In the genomic region with DNA sequence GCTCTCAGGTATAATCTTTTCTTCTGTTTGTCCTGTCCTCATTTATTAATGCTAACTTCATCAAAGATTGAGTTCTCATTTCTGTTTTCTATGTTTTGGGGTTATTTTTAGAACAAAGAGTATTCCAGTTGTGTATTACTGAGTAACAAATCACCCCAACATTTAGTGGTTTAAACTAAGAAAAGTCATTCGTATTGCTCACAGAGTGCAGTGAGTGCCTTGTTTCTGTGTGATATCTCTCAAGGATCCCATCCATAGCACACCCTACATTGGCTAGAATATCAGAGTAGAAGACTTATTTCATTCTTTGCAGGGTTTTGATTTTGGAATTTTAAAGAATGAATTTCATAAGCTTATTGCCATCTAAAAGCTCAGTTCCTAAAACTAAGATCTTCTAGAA, we compare ENCODE assay signal across 17 cellular contexts.
A peak's percentile ranks its signal among the peaks of the same experiment; 100 is the strongest.
DNase-seq lines count a peak whose midpoint lies in the region; ATAC-seq, FAIRE-seq and TF ChIP-seq lines count a peak whose summit lies in the region.
"Had no signal": no experiment of that assay in that cellular context is flagged by ENCODE, and none has a peak within 500 bp of the region (broad histone marks: within the 10 kb centered on the region; RNA-seq: fewer than 3 reads in every experiment).

No MANE protein-coding gene starts in this region.

- ATAC-seq in RWPE2 (ENCODE audit: low read depth): no peak
- ATAC-seq in effector memory CD8-positive, alpha-beta T cell (replicated peaks): no peak
- no peak for ATAC-seq in stimulated activated memory B cell treated with anti-CD40 and anti-IgM and Interleukin-4, amounts not matched to agents 10 μg/mL and 1 μg/mL and 100 μg/mL, for 72 hours

- H3K9ac ChIP-seq in kidney (ENCODE audit: low read length in 2 of 2): no peak overlapping the region

- H3K4me3 ChIP-seq in RWPE2 (ENCODE audit: severe bottlenecking) (no peak overlapping the region), kidney (ENCODE audit: low read length in 2 of 2) (no peak overlapping the region)
- H3K4me3 ChIP-seq: esophagus muscularis mucosa, Peyer's patch, psoas muscle, thoracic aorta had no signal

- intact Hi-C loops in activated naive CD4-positive, alpha-beta T cell treated with anti-CD3 and anti-CD28 coated beads for 36 hours (cut with micrococcal nuclease): loop anchor here (1.0 kb wide), 1 partner anchor 9 kb away; no protein-coding TSS in a partner anchor
- intact Hi-C loops in kidney (cut with DNase I): no loop called here

- TF ChIP-seq CTCF in RWPE2 (IDR thresholded peaks at IDR 0.05; ENCODE audit: poor library complexity, severe bottlenecking) (no peak), kidney (IDR thresholded peaks at IDR 0.05; ENCODE audit: borderline replicate concordance, extremely low read depth, insufficient read depth) (no peak)

- peaks cover 55% of the 10 kb centered on the region for H3K36me3 ChIP-seq in RWPE2 (ENCODE audit: low read depth)
- H3K36me3 ChIP-seq in kidney (ENCODE audit: control insufficient read depth in 1 of 2, insufficient read depth in 2 of 2, low read length in 2 of 2): peaks cover 3 to 7% of the 10 kb centered on the region in 2 donors

- H3K9me3 ChIP-seq in RWPE2 (ENCODE audit: severe bottlenecking): no peaks in the 10 kb centered on the region
- no peaks in the 10 kb centered on the region for H3K9me3 ChIP-seq in kidney (ENCODE audit: control insufficient read depth in 1 of 2, low read length in 2 of 2)
- H3K9me3 ChIP-seq: esophagus muscularis mucosa, Peyer's patch, psoas muscle, thoracic aorta had no signal

- peaks cover 64% of the 10 kb centered on the region for H3K4me1 Mint-ChIP-seq in activated naive CD4-positive, alpha-beta T cell treated with anti-CD3 and anti-CD28 coated beads for 36 hours (ENCODE audit: low read depth)
- peaks cover 13 to 23% of the 10 kb centered on the region in 2 donors for H3K4me1 Mint-ChIP-seq in effector memory CD8-positive, alpha-beta T cell (ENCODE audit: low read depth in 2 of 2)
- peaks cover 30% of the 10 kb centered on the region for H3K4me1 Mint-ChIP-seq in stimulated activated memory B cell treated with anti-CD40 and anti-IgM and Interleukin-4, amounts not matched to agents 10 μg/mL and 1 μg/mL and 100 μg/mL, for 72 hours

- peak overlapping the region; percentile 84 for H3K27ac Mint-ChIP-seq in activated naive CD4-positive, alpha-beta T cell treated with anti-CD3 and anti-CD28 coated beads for 36 hours
- peak overlapping the region; percentile 73 to 85 for H3K27ac Mint-ChIP-seq in effector memory CD8-positive, alpha-beta T cell
- H3K27ac Mint-ChIP-seq in stimulated activated memory B cell treated with anti-CD40 and anti-IgM and Interleukin-4, amounts not matched to agents 10 μg/mL and 1 μg/mL and 100 μg/mL, for 72 hours: peak overlapping the region; percentile 76

- H3K27me3 ChIP-seq in RWPE2 (ENCODE audit: insufficient read depth, poor library complexity, severe bottlenecking): no peaks in the 10 kb centered on the region
- H3K27me3 ChIP-seq: esophagus muscularis mucosa, Peyer's patch had no signal

- H3K27ac ChIP-seq in RWPE2 (ENCODE audit: poor library complexity, severe bottlenecking) (peak overlapping the region; percentile 100), kidney (ENCODE audit: low read depth in 2 of 2, low read length in 2 of 2) (no peak overlapping the region)
- H3K27ac ChIP-seq: esophagus muscularis mucosa, Peyer's patch, psoas muscle, thoracic aorta had no signal

- H3K4me1 ChIP-seq in RWPE2 (ENCODE audit: insufficient read depth, poor library complexity, severe bottlenecking) (peaks cover 24% of the 10 kb centered on the region), kidney (ENCODE audit: control insufficient read depth in 1 of 2, insufficient read depth in 1 of 2, low read depth in 1 of 2, low read length in 2 of 2) (peaks cover 0 to 2% of the 10 kb centered on the region in 2 donors)

- H3K4me3 Mint-ChIP-seq in activated naive CD4-positive, alpha-beta T cell treated with anti-CD3 and anti-CD28 coated beads for 36 hours: no peak overlapping the region
- no peak overlapping the region for H3K4me3 Mint-ChIP-seq in effector memory CD8-positive, alpha-beta T cell
- no peak overlapping the region for H3K4me3 Mint-ChIP-seq in stimulated activated memory B cell treated with anti-CD40 and anti-IgM and Interleukin-4, amounts not matched to agents 10 μg/mL and 1 μg/mL and 100 μg/mL, for 72 hours

- FAIRE-seq in kidney (lab: Jason Lieb, UNC): no peak
- FAIRE-seq: astrocyte had no signal

- peaks cover 52% of the 10 kb centered on the region for H3K36me3 Mint-ChIP-seq in activated naive CD4-positive, alpha-beta T cell treated with anti-CD3 and anti-CD28 coated beads for 36 hours (ENCODE audit: low read depth)
- H3K36me3 Mint-ChIP-seq in effector memory CD8-positive, alpha-beta T cell (ENCODE audit: insufficient read depth): peaks cover 26% of the 10 kb centered on the region
- H3K36me3 Mint-ChIP-seq in stimulated activated memory B cell treated with anti-CD40 and anti-IgM and Interleukin-4, amounts not matched to agents 10 μg/mL and 1 μg/mL and 100 μg/mL, for 72 hours: peaks cover 60% of the 10 kb centered on the region

- H3K27me3 Mint-ChIP-seq in activated naive CD4-positive, alpha-beta T cell treated with anti-CD3 and anti-CD28 coated beads for 36 hours (ENCODE audit: low read depth): no peaks in the 10 kb centered on the region
- no peaks in the 10 kb centered on the region for H3K27me3 Mint-ChIP-seq in effector memory CD8-positive, alpha-beta T cell
- H3K27me3 Mint-ChIP-seq in stimulated activated memory B cell treated with anti-CD40 and anti-IgM and Interleukin-4, amounts not matched to agents 10 μg/mL and 1 μg/mL and 100 μg/mL, for 72 hours: no peaks in the 10 kb centered on the region

- H3K9me3 Mint-ChIP-seq in activated naive CD4-positive, alpha-beta T cell treated with anti-CD3 and anti-CD28 coated beads for 36 hours: peaks cover 7% of the 10 kb centered on the region
- no peaks in the 10 kb centered on the region for H3K9me3 Mint-ChIP-seq in effector memory CD8-positive, alpha-beta T cell
- H3K9me3 Mint-ChIP-seq in stimulated activated memory B cell treated with anti-CD40 and anti-IgM and Interleukin-4, amounts not matched to agents 10 μg/mL and 1 μg/mL and 100 μg/mL, for 72 hours: peaks cover 5% of the 10 kb centered on the region

- CTCF ChIA-PET in activated naive CD4-positive, alpha-beta T cell treated with anti-CD3 and anti-CD28 coated beads for 36 hours (lab: Charles Lee): interaction anchor here (1.0 to 1.9 kb wide), 3 partner anchors 17 to 56 kb away, joined by 3 to 5 read pairs (median 4); no protein-coding TSS in a partner anchor

- DNase-seq in activated naive CD4-positive, alpha-beta T cell treated with anti-CD3 and anti-CD28 coated beads for 36 hours: no peak
- no peak for DNase-seq in activated naive CD4-positive, alpha-beta T cell (lab: John Stamatoyannopoulos, UW)
- DNase-seq in RWPE2 (ENCODE audit: low spot score) (no peak), NCI-H1048 (lab: John Stamatoyannopoulos, UW) (no peak), COLO668 (lab: John Stamatoyannopoulos, UW; ENCODE audit: unreplicated experiment) (no peak), kidney (no peak)
- DNase-seq in effector memory CD8-positive, alpha-beta T cell: no peak
- DNase-seq: dermis blood vessel endothelial cell, head of caudate nucleus, NCI-H2081, NCI-H526, Peyer's patch, psoas muscle had no signal
